Comparison of ENCODE assay signal across 1 cellular context in the genomic region with DNA sequence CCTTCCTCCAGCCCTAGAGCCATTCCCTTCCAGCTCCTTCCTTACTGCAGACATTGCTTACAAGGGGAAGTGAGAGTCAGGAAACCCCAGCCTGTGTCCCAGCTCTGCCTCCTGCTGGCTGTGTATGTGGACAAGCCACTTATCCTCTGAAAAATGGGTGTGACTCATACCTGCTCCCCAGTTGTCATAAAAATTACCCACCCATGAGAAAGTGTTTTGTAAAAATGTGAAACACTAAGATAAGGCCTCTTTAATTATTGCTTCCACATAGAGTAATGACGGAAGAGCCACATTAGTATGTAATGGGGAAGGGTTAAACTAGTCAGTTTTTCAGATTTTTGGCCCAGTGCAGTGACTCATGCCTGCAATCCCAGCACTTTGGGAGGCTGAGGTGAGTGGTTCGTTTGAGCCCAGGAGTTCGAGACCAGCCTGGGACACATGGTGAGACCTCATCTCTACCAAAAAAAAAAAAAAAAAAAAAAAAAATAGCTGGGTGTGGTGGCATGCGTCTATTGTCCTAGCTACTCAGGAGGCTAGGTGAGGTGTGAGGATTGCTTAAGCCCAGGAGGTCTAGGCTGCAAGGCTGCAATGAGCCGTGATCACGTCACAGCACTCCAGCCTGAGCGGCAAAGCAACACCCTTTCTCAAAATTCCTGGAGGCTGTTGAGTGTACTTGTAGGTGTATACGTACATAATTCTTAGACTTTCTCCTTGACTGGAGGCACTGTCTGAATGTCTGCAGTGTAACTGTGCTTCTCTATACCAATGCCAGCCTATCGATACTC.
TF ChIP-seq lines count a peak whose summit lies in the region.

No MANE protein-coding gene starts in this region.

TF ChIP-seq in K562, 482 proteins besides CTCF, POLR2A, EP300 and RAD21 (continued from another document):
- TF ChIP-seq, protein P1, sequence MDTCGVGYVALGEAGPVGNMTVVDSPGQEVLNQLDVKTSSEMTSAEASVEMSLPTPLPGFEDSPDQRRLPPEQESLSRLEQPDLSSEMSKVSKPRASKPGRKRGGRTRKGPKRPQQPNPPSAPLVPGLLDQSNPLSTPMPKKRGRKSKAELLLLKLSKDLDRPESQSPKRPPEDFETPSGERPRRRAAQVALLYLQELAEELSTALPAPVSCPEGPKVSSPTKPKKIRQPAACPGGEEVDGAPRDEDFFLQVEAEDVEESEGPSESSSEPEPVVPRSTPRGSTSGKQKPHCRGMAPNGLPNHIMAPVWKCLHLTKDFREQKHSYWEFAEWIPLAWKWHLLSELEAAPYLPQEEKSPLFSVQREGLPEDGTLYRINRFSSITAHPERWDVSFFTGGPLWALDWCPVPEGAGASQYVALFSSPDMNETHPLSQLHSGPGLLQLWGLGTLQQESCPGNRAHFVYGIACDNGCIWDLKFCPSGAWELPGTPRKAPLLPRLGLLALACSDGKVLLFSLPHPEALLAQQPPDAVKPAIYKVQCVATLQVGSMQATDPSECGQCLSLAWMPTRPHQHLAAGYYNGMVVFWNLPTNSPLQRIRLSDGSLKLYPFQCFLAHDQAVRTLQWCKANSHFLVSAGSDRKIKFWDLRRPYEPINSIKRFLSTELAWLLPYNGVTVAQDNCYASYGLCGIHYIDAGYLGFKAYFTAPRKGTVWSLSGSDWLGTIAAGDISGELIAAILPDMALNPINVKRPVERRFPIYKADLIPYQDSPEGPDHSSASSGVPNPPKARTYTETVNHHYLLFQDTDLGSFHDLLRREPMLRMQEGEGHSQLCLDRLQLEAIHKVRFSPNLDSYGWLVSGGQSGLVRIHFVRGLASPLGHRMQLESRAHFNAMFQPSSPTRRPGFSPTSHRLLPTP (IDR thresholded peaks at IDR 0.05; ENCODE audit: borderline replicate concordance, extremely low read depth, insufficient read length) = no peak
- TF ChIP-seq TRIM24 (IDR thresholded peaks at IDR 0.05) (peak in 1 of 2 experiments; percentile 32; a peak in 1 of 4 replicates), PRMT5 (CRISPR knock-in tag; IDR thresholded peaks at IDR 0.05) (no peak), CBX1 (IDR thresholded peaks at IDR 0.05; ENCODE audit: low read depth) (no peak), LARP7 (IDR thresholded peaks at IDR 0.05) (no peak), RCOR1 (IDR thresholded peaks at IDR 0.05; ENCODE audit: borderline replicate concordance in 1 of 2, low read depth in 2 of 2, low read length in 2 of 2) (peak in 1 of 2 experiments; percentile 77; a peak in 1 of 4 replicates), SMARCE1 (IDR thresholded peaks at IDR 0.05) (peak; percentile 72; the same call in 1 of the 2 replicates), MBD2 (IDR thresholded peaks at IDR 0.05; ENCODE audit: borderline replicate concordance, low read depth) (0 out of 2 replicates have a peak, but pooled peaks have one; percentile 31), CBFA2T3 (IDR thresholded peaks at IDR 0.05) (peak; percentile 77), TAF7 (tag; IDR thresholded peaks at IDR 0.05) (no peak)
- TF ChIP-seq, protein P2, sequence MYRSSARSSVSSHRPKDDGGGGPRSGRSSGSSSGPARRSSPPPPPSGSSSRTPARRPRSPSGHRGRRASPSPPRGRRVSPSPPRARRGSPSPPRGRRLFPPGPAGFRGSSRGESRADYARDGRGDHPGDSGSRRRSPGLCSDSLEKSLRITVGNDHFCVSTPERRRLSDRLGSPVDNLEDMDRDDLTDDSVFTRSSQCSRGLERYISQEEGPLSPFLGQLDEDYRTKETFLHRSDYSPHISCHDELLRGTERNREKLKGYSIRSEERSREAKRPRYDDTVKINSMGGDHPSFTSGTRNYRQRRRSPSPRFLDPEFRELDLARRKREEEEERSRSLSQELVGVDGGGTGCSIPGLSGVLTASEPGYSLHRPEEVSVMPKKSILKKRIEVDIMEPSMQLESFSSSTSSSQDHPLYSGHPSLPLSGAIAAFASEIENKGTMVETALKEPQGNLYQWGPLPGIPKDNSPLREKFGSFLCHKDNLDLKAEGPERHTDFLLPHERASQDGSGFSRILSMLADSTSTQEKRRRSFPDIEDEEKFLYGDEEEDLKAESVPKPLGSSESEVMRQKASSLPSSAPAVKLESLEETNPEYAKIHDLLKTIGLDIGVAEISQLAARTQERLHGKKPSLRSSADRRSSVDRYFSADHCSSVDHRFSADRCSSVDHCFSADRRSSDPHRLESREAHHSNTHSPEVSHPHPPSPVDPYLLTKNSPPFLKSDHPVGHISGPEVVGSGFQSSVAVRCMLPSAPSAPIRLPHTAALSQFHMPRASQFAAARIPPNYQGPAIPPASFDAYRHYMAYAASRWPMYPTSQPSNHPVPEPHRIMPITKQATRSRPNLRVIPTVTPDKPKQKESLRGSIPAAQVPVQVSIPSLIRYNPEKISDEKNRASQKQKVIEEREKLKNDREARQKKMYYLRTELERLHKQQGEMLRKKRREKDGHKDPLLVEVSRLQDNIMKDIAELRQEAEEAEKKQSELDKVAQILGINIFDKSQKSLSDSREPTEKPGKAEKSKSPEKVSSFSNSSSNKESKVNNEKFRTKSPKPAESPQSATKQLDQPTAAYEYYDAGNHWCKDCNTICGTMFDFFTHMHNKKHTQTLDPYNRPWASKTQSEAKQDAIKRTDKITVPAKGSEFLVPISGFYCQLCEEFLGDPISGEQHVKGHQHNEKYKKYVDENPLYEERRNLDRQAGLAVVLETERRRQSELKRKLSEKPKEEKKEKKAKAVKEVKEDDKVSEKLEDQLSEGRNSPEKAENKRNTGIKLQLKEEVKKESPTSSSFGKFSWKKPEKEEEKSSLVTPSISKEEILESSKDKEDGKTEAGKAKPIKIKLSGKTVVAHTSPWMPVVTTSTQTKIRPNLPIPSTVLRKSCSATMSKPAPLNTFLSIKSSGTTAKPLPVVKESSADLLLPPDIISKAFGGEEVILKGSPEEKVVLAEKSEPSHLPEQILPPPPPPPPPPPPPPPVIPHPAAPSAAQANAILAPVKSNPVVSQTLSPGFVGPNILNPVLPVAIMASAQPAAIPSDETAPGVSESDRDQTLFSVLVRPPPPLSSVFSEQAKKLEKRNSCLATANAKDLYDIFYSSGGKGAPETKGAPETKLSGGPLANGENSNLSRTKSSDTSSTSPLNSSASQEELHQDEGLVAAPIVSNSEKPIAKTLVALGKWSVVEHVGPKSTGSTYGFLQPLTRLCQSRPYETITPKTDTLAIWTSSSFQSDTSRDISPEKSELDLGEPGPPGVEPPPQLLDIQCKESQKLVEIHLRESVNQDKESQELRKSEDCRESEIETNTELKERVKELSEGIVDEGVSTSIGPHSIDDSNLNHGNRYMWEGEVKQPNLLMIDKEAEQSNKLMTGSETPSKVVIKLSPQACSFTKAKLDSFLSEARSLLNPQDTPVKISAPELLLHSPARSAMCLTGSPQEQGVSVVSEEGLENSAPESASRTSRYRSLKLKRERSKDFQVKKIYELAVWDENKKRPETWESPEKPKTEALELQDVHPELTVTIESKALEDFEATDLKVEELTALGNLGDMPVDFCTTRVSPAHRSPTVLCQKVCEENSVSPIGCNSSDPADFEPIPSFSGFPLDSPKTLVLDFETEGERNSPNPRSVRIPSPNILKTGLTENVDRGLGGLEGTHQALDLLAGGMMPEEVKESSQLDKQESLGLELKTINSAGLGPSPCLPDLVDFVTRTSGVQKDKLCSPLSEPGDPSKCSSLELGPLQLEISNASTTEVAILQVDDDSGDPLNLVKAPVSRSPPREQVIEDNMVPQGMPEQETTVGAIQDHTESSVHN (IDR thresholded peaks at IDR 0.05; ENCODE audit: borderline replicate concordance in 1 of 2, low read depth in 1 of 2) = 0 out of 4 replicates have a peak, but pooled peaks of 1 of the 2 experiments have one; percentile 28
